In genomic region chr16:24041834-24042631, GRCh38 we compare ENCODE assay signal across 8 cellular contexts.
A peak's percentile ranks its signal among the peaks of the same experiment; 100 is the strongest.
DNase-seq lines count a peak whose midpoint lies in the region; ATAC-seq and TF ChIP-seq lines count a peak whose summit lies in the region.

No MANE protein-coding gene starts in this region.

- H3K4me1 Mint-ChIP-seq in WTC11, result peaks cover 21% of the 10 kb centered on the region

- no peak overlapping the region for H3K4me3 Mint-ChIP-seq in WTC11

- peaks cover 8% of the 10 kb centered on the region for H3K9me3 Mint-ChIP-seq in WTC11

- ATAC-seq in WTC11 (peak; percentile 37), left colon (peak; percentile 56), HG02884 (IDR thresholded peaks at IDR 0.05; ENCODE audit: unreplicated experiment) (no peak)

- H3K27ac ChIP-seq in caudate nucleus (ENCODE audit: low read depth, low read length), result no peak overlapping the region

- no peak overlapping the region for H3K4me3 ChIP-seq in HAP-1

- POLR2A ChIA-PET in WTC11 (lab: Charles Lee), result no interaction called here

- no peaks in the 10 kb centered on the region for H3K36me3 ChIP-seq in HAP-1 (replicated peaks)

- H3K27ac Mint-ChIP-seq in WTC11, result no peak overlapping the region

- no peaks in the 10 kb centered on the region for H3K4me1 ChIP-seq in HAP-1

- in situ Hi-C loops in HAP-1 (cut with MboI; ENCODE audit: low sequenced_read_pairs), result loop anchor here (10.0 kb wide), 1 partner anchor 213 kb away; the partner anchor contains the start of gene CACNG3

- H3K9me3 ChIP-seq in HAP-1, result no peaks in the 10 kb centered on the region; the same call in 1 of the 2 replicates

- no peaks in the 10 kb centered on the region for H3K27me3 Mint-ChIP-seq in WTC11 (ENCODE audit: low read depth)

- CTCF ChIA-PET in WTC11 (lab: Charles Lee), result interaction anchor here (0.5 to 3.2 kb wide), 31 partner anchors 10 to 1161 kb away, joined by 3 to 51 read pairs (median 4); no protein-coding TSS in a partner anchor

- H3K36me3 Mint-ChIP-seq in WTC11, result peaks cover 3% of the 10 kb centered on the region; the same call in 1 of the 2 replicates

- intact Hi-C loops in left colon (cut with DNase I, micrococcal nuclease), result loop anchor here in 1 of 2 donors (5.0 to 10.0 kb wide), 2 partner anchors 213 to 460 kb away; partner anchors contain the start of gene CACNG3

- H3K27me3 ChIP-seq in HAP-1 (ENCODE audit: low read depth), result no peaks in the 10 kb centered on the region

- TF ChIP-seq CTCF in WTC11 (IDR thresholded peaks at IDR 0.05), result peak; percentile 79

- DNase-seq in D341Med (ENCODE audit: low spot score), result peak; percentile 80
- peak; percentile 56 to 83 for DNase-seq in HAP-1 (ENCODE audit: low spot score in 2 of 2)
- peak; percentile 18 for DNase-seq in NCI-H2171 (lab: John Stamatoyannopoulos, UW)
- peak; percentile 83 for DNase-seq in WTC11 (ENCODE audit: low spot score)
- peak in 53 of 61 donors; percentile 6 to 82 (median 36) for DNase-seq in caudate nucleus (lab: John Stamatoyannopoulos, UW)
- DNase-seq in left colon, result peak; percentile 32 to 73
- peak; percentile 64 to 72 for DNase-seq in stimulated activated CD4-positive, alpha-beta T cell treated with anti-CD3 and anti-CD28 coated beads, Interleukin-4, amount 100 ng/mL, for 4 hours

TF ChIP-seq in WTC11, 78 proteins besides CTCF, POLR2A, EP300 and RAD21:
- TF ChIP-seq FOXK1 (CRISPR knock-in tag; IDR thresholded peaks at IDR 0.05) (no peak), ZSCAN18 (CRISPR knock-in tag; IDR thresholded peaks at IDR 0.05) (no peak), TEAD1 (CRISPR knock-in tag; IDR thresholded peaks at IDR 0.05) (no peak), GABPB1 (CRISPR knock-in tag; IDR thresholded peaks at IDR 0.05) (no peak), ZNF263 (CRISPR knock-in tag; IDR thresholded peaks at IDR 0.05; ENCODE audit: low read depth) (no peak), IRF1 (CRISPR knock-in tag; IDR thresholded peaks at IDR 0.05) (no peak), AFF4 (CRISPR knock-in tag; IDR thresholded peaks at IDR 0.05; ENCODE audit: borderline replicate concordance) (no peak), ERG (CRISPR knock-in tag; IDR thresholded peaks at IDR 0.05) (no peak), ZNF671 (CRISPR knock-in tag; IDR thresholded peaks at IDR 0.05) (no peak), ATF1 (CRISPR knock-in tag; IDR thresholded peaks at IDR 0.05) (no peak), CREM (CRISPR knock-in tag; IDR thresholded peaks at IDR 0.05) (no peak), SMAD3 (CRISPR knock-in tag; IDR thresholded peaks at IDR 0.05; ENCODE audit: borderline replicate concordance) (no peak), ATF2 (CRISPR knock-in tag; IDR thresholded peaks at IDR 0.05; ENCODE audit: borderline replicate concordance, low read depth) (no peak), ESRRA (CRISPR knock-in tag; IDR thresholded peaks at IDR 0.05; ENCODE audit: borderline replicate concordance) (no peak), ZNF317 (CRISPR knock-in tag; IDR thresholded peaks at IDR 0.05; ENCODE audit: borderline replicate concordance, low read depth) (no peak), SP1 (CRISPR knock-in tag; conservative IDR thresholded peaks at IDR 0.05) (no peak), ZNF512 (CRISPR knock-in tag; IDR thresholded peaks at IDR 0.05; ENCODE audit: borderline replicate concordance) (no peak), RORB (CRISPR knock-in tag; IDR thresholded peaks at IDR 0.05) (no peak), ZNF416 (CRISPR knock-in tag; IDR thresholded peaks at IDR 0.05) (no peak)

Comparison
In these comparisons a context has a peak if more than half of its experiments do, and no peak if none do; other contexts are left out.
1. DNase-seq: peak in every context shown above with its lines; median percentile 83 in WTC11; 80 in D341Med; 70 in HAP-1; 68 in stimulated activated CD4-positive, alpha-beta T cell treated with anti-CD3 and anti-CD28 coated beads, Interleukin-4, amount 100 ng/mL, for 4 hours; 52 in left colon; 36 in caudate nucleus; 18 in NCI-H2171.